In the genomic region with DNA sequence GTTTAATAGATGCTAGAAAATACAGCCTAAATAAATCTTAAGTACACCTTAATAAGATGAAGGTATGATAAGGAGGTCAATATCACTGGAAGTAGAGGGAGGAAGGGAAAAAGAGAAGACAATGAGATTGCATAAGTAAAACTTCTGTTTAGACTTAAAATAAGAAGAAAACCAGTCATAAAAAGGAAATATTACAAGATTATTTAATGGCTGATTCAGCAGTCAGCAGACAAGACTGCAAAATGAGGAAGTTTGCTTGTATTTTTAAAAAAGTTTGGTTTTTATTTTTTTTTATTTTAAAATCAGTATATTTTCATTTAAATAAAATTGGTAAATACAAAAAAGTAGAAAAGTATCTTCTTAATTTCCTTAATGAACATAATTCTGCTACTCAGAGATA, we compare ENCODE assay signal across 17 cellular contexts.
"Had no signal": no experiment of that assay in that cellular context is flagged by ENCODE, and none has a peak within 500 bp of the region (broad histone marks: within the 10 kb centered on the region; RNA-seq: fewer than 3 reads in every experiment).

No MANE protein-coding gene starts in this region.

- DNase-seq: activated CD4-positive, alpha-beta T cell treated with anti-CD3 and anti-CD28 coated beads, Interleukin-2, amount 50 U/mL, for 48 hours; activated naive CD4-positive, alpha-beta T cell treated with anti-CD3 and anti-CD28 coated beads for 36 hours; dermis blood vessel endothelial cell; effector memory CD8-positive, alpha-beta T cell; foreskin keratinocyte; kidney glomerular epithelial cell; mesendoderm; posterior cingulate gyrus; retina; stimulated activated CD4-positive, alpha-beta T cell treated with anti-CD3 and anti-CD28 coated beads, Interleukin-4, amount 100 ng/mL, for 4 hours; stimulated activated CD8-positive, alpha-beta memory T cell treated with anti-CD3 and anti-CD28 coated beads, Interleukin-4, amount 100 ng/mL, for 48 hours; stimulated activated naive CD4-positive, alpha-beta T cell treated with Interleukin-2 at 50 U/mL for 16 hours; substantia nigra had no signal

- H3K27me3 ChIP-seq: ascending aorta, foreskin keratinocyte had no signal

- ATAC-seq: effector memory CD8-positive, alpha-beta T cell; foreskin keratinocyte; natural killer cell treated with Interleukin-12 subunit alpha and Interleukin-12 subunit beta and Interleukin-15 and Interleukin-18, amount 100 ng/mL, for 72 hours had no signal

- FAIRE-seq: bronchial epithelial cell had no signal

- H3K4me3 ChIP-seq: ascending aorta had no signal

- H3K9me3 ChIP-seq: ascending aorta had no signal

- H3K27ac ChIP-seq: ascending aorta, foreskin keratinocyte, VCaP had no signal
